ENCODE assay signal across 1 cellular context in the genomic region with DNA sequence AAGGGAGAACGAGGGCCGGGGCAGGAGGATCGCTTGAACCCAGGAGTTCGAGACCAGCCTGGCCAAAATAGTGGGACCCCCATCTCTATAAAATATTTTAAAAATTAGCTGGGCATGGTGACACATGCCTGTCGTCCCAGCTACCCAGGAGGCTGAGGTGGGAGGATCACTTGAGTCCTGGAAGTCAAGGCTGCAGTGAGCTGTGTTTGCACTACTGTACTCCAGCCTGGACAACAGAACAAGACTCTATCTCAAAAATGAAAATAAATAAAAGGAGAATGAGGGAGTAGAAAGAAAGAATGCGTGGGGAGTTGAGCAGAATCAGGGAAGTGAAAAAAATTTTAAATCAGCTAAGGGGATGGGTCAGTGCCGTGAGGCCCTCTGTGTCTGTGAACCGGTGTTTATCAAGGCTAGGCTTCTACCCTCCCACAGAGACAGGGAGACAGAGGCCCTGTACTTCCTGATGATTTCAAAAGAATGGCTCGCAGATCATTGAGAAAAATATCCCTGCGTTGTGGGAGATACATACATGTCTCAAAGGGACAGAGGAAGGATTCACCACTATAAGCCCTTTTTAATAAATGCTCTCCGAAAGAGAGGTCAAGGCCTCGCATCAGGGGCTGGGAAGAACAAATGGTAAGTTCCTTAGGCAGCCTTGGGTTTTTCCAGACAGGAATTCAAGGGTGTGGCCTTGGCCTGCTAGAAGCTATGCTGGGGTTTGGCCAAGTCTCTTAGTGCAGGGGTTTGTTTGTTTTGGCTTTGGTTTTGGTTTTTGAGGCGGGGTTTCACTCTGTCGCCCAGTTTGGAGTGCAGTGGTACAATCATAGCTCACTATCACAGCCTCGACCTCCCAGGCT.
TF ChIP-seq lines count a peak whose summit lies in the region.

No MANE protein-coding gene starts in this region.

TF ChIP-seq in endothelial cell of umbilical vein, 7 proteins besides CTCF, POLR2A, EP300 and RAD21 (continued from another document):
- TF ChIP-seq EZH2 (IDR thresholded peaks at IDR 0.05; ENCODE audit: borderline replicate concordance, low read depth, low read length, severe bottlenecking) (no peak), GATA2 (IDR thresholded peaks at IDR 0.05; ENCODE audit: insufficient read depth, insufficient read length, low read depth, low read length) (no peak), MYC (IDR thresholded peaks at IDR 0.05; ENCODE audit: low read depth, low read length) (no peak), POLR2AphosphoS5 (IDR thresholded peaks at IDR 0.05; ENCODE audit: insufficient read depth, low read depth, low read length) (peak; percentile 25)
- TF ChIP-seq, protein P1, sequence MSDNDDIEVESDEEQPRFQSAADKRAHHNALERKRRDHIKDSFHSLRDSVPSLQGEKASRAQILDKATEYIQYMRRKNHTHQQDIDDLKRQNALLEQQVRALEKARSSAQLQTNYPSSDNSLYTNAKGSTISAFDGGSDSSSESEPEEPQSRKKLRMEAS (IDR thresholded peaks at IDR 0.05; ENCODE audit: insufficient read depth, insufficient read length) = no peak
